Comparison of ENCODE assay signal across 8 cellular contexts in genomic region chr10:110568055-110568735, GRCh38. TPM values are rescaled to one million over a fixed set of nuclear protein-coding genes. Genes with fewer than 3 reads are reported as not detected.
DNase-seq lines count a peak whose midpoint lies in the region; ATAC-seq, FAIRE-seq and TF ChIP-seq lines count a peak whose summit lies in the region.

No MANE protein-coding gene starts in this region.

- H3K36me3 ChIP-seq in astrocyte (ENCODE audit: insufficient read depth, low read length), result no peaks in the 10 kb centered on the region
- peaks cover 28% of the 10 kb centered on the region for H3K36me3 ChIP-seq in iPS-18a (ENCODE audit: control insufficient read depth, low read depth, low read length)
- peaks cover 9% of the 10 kb centered on the region for H3K36me3 ChIP-seq in skeletal muscle satellite cell (ENCODE audit: insufficient read depth, low read length)

- FAIRE-seq in astrocyte (lab: Jason Lieb, UNC), result no peak

- H3K4me3 Mint-ChIP-seq in astrocyte (ENCODE audit: unreplicated experiment), result peak overlapping the region; percentile 94

- H3K79me2 ChIP-seq in astrocyte (ENCODE audit: insufficient read depth, low read length), result peaks cover 57% of the 10 kb centered on the region

- H3K9ac ChIP-seq in astrocyte (ENCODE audit: low read length) (peak overlapping the region; percentile 88), iPS-18a (ENCODE audit: low read length) (peak overlapping the region; percentile 93), skeletal muscle satellite cell (ENCODE audit: low read depth, low read length) (peak overlapping the region; percentile 95)

- no peak for TF ChIP-seq CTCF in astrocyte (IDR thresholded peaks at IDR 0.05; ENCODE audit: insufficient read depth, low read depth, low read length)

- peak overlapping the region; percentile 84 for H2AFZ ChIP-seq in astrocyte (ENCODE audit: low read depth, low read length)

- H3K36me3 Mint-ChIP-seq in astrocyte (ENCODE audit: low read depth, unreplicated experiment), result no peaks in the 10 kb centered on the region

- H3K4me1 Mint-ChIP-seq in astrocyte (ENCODE audit: low read depth, unreplicated experiment), result peaks cover 20% of the 10 kb centered on the region

- ATAC-seq in GM19025 (IDR thresholded peaks at IDR 0.05; ENCODE audit: low read depth, unreplicated experiment) (peak; percentile 26), HG03196 (IDR thresholded peaks at IDR 0.05; ENCODE audit: unreplicated experiment) (peak; percentile 23)

- H3K27ac ChIP-seq in astrocyte (ENCODE audit: low read depth, low read length) (peak overlapping the region; percentile 96), iPS-18a (ENCODE audit: low read length) (peak overlapping the region; percentile 99)

- peaks cover 5% of the 10 kb centered on the region for H3K4me1 ChIP-seq in astrocyte (ENCODE audit: insufficient read depth, low read length)
- peaks cover 14% of the 10 kb centered on the region for H3K4me1 ChIP-seq in iPS-18a (ENCODE audit: control insufficient read depth, low read depth, low read length)
- H3K4me1 ChIP-seq in skeletal muscle satellite cell (ENCODE audit: control insufficient read depth, insufficient read depth, low read length), result peaks cover 13% of the 10 kb centered on the region

- H3K27me3 ChIP-seq in astrocyte (ENCODE audit: insufficient read depth, low read length), result no peaks in the 10 kb centered on the region
- no peaks in the 10 kb centered on the region for H3K27me3 ChIP-seq in iPS-18a (ENCODE audit: control insufficient read depth, insufficient read depth, low read length)
- no peaks in the 10 kb centered on the region for H3K27me3 ChIP-seq in skeletal muscle satellite cell (ENCODE audit: control insufficient read depth, insufficient read depth, low read length)

- H3K9me3 ChIP-seq in astrocyte (ENCODE audit: insufficient read depth, low read depth, low read length), result no peaks in the 10 kb centered on the region
- H3K9me3 ChIP-seq in iPS-18a (ENCODE audit: control insufficient read depth, low read depth, low read length), result no peaks in the 10 kb centered on the region
- H3K9me3 ChIP-seq in skeletal muscle satellite cell (replicated peaks; ENCODE audit: low read length), result no peaks in the 10 kb centered on the region

- peak; percentile 30 for DNase-seq in AG20443 (ENCODE audit: low spot score)
- peak; percentile 41 for DNase-seq in T follicular helper cell (ENCODE audit: low read depth)
- DNase-seq in astrocyte (ENCODE audit: low read depth), result no peak
- no peak for DNase-seq in DMS114 treated with DMSO at 0.1 percent for 48 hours (lab: John Stamatoyannopoulos, UW; ENCODE audit: unreplicated experiment)

- H3K27me3 Mint-ChIP-seq in astrocyte (ENCODE audit: low read depth, unreplicated experiment), result no peaks in the 10 kb centered on the region

- H3K27ac Mint-ChIP-seq in astrocyte (ENCODE audit: unreplicated experiment), result peak overlapping the region; percentile 79

- H3K4me2 ChIP-seq in astrocyte (ENCODE audit: low read length) (peak overlapping the region; percentile 98), skeletal muscle satellite cell (ENCODE audit: low read length) (peak overlapping the region; percentile 94)

- no peaks in the 10 kb centered on the region for H3K9me3 Mint-ChIP-seq in astrocyte (ENCODE audit: unreplicated experiment)

- peak overlapping the region; percentile 91 for H3K4me3 ChIP-seq in astrocyte (ENCODE audit: insufficient read depth, low read depth, low read length)
- peak overlapping the region; percentile 81 for H3K4me3 ChIP-seq in iPS-18a (ENCODE audit: low read length)
- peak overlapping the region; percentile 96 for H3K4me3 ChIP-seq in skeletal muscle satellite cell (ENCODE audit: low read length)

- H4K20me1 ChIP-seq in astrocyte (ENCODE audit: insufficient read depth, low read length), result peaks cover 25% of the 10 kb centered on the region

RNA-seq across cellular contexts. Expression of gene SMC3, which starts 0.7 kb away (rescaled TPM):
- 24.8 and 27.2 TPM in 2 replicates for total RNA-seq in astrocyte
- total RNA-seq in skeletal muscle satellite cell (2012; rRNA removed), result 13.5 and 16.7 TPM in 2 replicates

Comparison
In these comparisons a context has a peak if more than half of its experiments do, and no peak if none do; other contexts are left out.
1. DNase-seq: peak in AG20443 (single experiment) and T follicular helper cell (single experiment); none in astrocyte (single experiment) and DMS114 treated with DMSO at 0.1 percent for 48 hours (single experiment).
2. Peak in every context shown above with its lines, with median percentiles within 50 percentile points of each other: H3K4me3 ChIP-seq and H3K9ac ChIP-seq.